ENCODE assay signal across 1 cellular context in the genomic region with DNA sequence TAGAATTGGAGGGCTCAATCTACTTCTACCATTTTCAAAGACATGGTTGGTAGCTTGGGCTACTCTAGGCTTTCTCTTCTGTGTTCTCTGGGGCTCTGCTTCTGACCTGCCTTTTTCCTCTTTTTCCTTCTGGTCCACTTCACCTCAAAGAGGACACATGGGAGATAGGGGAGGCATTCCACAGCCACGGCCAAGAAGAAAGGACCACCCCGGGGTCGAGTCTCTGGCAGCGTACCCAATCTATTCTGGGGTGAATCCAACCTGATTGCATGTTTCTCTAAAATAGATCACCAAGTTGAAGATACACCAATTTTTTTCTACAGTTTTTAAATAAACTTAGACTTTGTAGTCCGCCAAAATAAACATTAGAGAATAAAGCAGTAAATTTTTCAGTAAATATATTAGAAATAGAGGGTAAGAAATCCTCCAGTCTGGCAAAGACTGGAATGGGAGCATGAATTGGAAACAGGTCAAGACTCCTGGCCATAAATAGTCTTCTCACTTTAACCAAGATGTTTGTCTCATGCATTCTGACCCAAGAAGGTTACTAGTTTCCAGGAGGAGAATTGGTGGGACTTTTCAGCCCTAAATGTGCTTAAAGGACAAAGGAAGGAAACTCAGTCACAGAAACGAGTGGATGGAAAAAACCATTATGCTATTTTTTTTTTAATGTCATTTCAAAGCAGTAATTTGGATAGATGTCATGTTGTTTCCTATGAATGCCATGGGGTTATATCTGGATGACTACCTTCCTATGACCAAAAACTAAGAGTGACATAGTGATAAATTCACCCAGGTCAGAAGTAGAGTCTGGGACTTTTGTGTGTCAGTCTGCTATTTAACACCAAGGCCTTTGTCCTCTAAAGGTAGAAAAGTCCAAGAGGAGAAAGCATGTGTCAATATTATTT.
TF ChIP-seq lines count a peak whose summit lies in the region.

No MANE protein-coding gene starts in this region.

TF ChIP-seq in liver, 16 proteins besides CTCF, POLR2A, EP300 and RAD21 (continued from another document):
- peak; percentile 70 for TF ChIP-seq NR2F2 (IDR thresholded peaks at IDR 0.05)
